13 cellular contexts compared by ENCODE assay signal in genomic region chr4:173990879-173991231, GRCh38.
DNase-seq lines count a peak whose midpoint lies in the region; ATAC-seq and TF ChIP-seq lines count a peak whose summit lies in the region.
"Had no signal": no experiment of that assay in that cellular context is flagged by ENCODE, and none has a peak within 500 bp of the region (broad histone marks: within the 10 kb centered on the region; RNA-seq: fewer than 3 reads in every experiment).

No MANE protein-coding gene starts in this region.

- H3K9me3 Mint-ChIP-seq in GM23338: no peaks in the 10 kb centered on the region
- H3K9me3 Mint-ChIP-seq in neural progenitor cell: no peaks in the 10 kb centered on the region
- no peaks in the 10 kb centered on the region for H3K9me3 Mint-ChIP-seq in activated T-helper 1 cell treated with anti-CD3 and anti-CD28 coated beads, Interleukin-12 subunit alpha, Interleukin-12 subunit beta, Interleukin-2, Interleukin-4 antibody, amounts not matched to agents 30 ng/mL and 10 ng/mL and 1 ng/mL, durations not matched to agents 14 hours and 24 hours and 36 hours

- H3K27ac Mint-ChIP-seq in GM23338 (no peak overlapping the region), neural progenitor cell (no peak overlapping the region)
- H3K27ac Mint-ChIP-seq in activated T-helper 1 cell treated with anti-CD3 and anti-CD28 coated beads, Interleukin-12 subunit alpha, Interleukin-12 subunit beta, Interleukin-2, Interleukin-4 antibody, amounts not matched to agents 30 ng/mL and 10 ng/mL and 1 ng/mL, durations not matched to agents 14 hours and 24 hours and 36 hours: no peak overlapping the region

- no peaks in the 10 kb centered on the region for H3K36me3 Mint-ChIP-seq in GM23338 (ENCODE audit: low read depth)
- no peaks in the 10 kb centered on the region for H3K36me3 Mint-ChIP-seq in neural progenitor cell
- H3K36me3 Mint-ChIP-seq in activated T-helper 1 cell treated with anti-CD3 and anti-CD28 coated beads, Interleukin-12 subunit alpha, Interleukin-12 subunit beta, Interleukin-2, Interleukin-4 antibody, amounts not matched to agents 30 ng/mL and 10 ng/mL and 1 ng/mL, durations not matched to agents 14 hours and 24 hours and 36 hours (ENCODE audit: low read depth): no peaks in the 10 kb centered on the region

- H3K9ac ChIP-seq in neural progenitor cell: no peak overlapping the region

- no peak overlapping the region for H3K27ac ChIP-seq in GM23338 (ENCODE audit: low read depth)
- H3K27ac ChIP-seq in body of pancreas: no peak overlapping the region
- peak overlapping the region; percentile 79 for H3K27ac ChIP-seq in right cardiac atrium (ENCODE audit: low read length)
- no peak overlapping the region for H3K27ac ChIP-seq in neural progenitor cell
- H3K27ac ChIP-seq: dorsolateral prefrontal cortex, vagina had no signal

- H3K4me3 ChIP-seq in GM23338 (no peak overlapping the region), body of pancreas (no peak overlapping the region), right cardiac atrium (ENCODE audit: low read length) (peak overlapping the region; percentile 30), neural progenitor cell (no peak overlapping the region)
- H3K4me3 ChIP-seq: dorsolateral prefrontal cortex, vagina had no signal

- no peaks in the 10 kb centered on the region for H3K36me3 ChIP-seq in GM23338 (ENCODE audit: insufficient read depth)
- H3K36me3 ChIP-seq in body of pancreas (replicated peaks in 1 of 2; ENCODE audit: insufficient read depth in 1 of 2, low read depth in 2 of 2): no peaks in the 10 kb centered on the region
- no peaks in the 10 kb centered on the region for H3K36me3 ChIP-seq in neural progenitor cell
- H3K36me3 ChIP-seq: vagina had no signal

- no peaks in the 10 kb centered on the region for H3K9me2 ChIP-seq in GM23338 (ENCODE audit: insufficient read depth)

- 0 out of 4 replicates have a peak, but pooled peaks of 1 of the 2 experiments have one; percentile 2 for TF ChIP-seq CTCF in GM23338 (conservative IDR thresholded peaks at IDR 0.05; ENCODE audit: low read depth in 2 of 2)
- no peak for TF ChIP-seq CTCF in body of pancreas (IDR thresholded peaks at IDR 0.05)
- no peak for TF ChIP-seq CTCF in neural progenitor cell (IDR thresholded peaks at IDR 0.05)

- intact Hi-C loops in body of pancreas (cut with DNase I) (no loop called here), right cardiac atrium (cut with DNase I) (loop anchor here in 2 of 4 donors (5.0 to 10.0 kb wide), 4 partner anchors 226 to 484 kb away; no protein-coding TSS in a partner anchor)
- intact Hi-C loops in activated T-helper 1 cell treated with anti-CD3 and anti-CD28 coated beads, Interleukin-12 subunit alpha, Interleukin-12 subunit beta, Interleukin-2, Interleukin-4 antibody, amounts not matched to agents 30 ng/mL and 10 ng/mL and 1 ng/mL, durations not matched to agents 14 hours and 24 hours and 36 hours (cut with micrococcal nuclease): no loop called here

- no peak for TF ChIP-seq POLR2A in body of pancreas (IDR thresholded peaks at IDR 0.05)

- no peaks in the 10 kb centered on the region for H3F3A ChIP-seq in GM23338 (replicated peaks; ENCODE audit: low read depth)
- H3F3A ChIP-seq in neural progenitor cell (ENCODE audit: low read depth): no peaks in the 10 kb centered on the region

- no peak overlapping the region for H2AFZ ChIP-seq in GM23338
- no peak overlapping the region for H2AFZ ChIP-seq in neural progenitor cell (replicated peaks)

- H3K9me3 ChIP-seq in body of pancreas (no peaks in the 10 kb centered on the region), right cardiac atrium (ENCODE audit: control insufficient read depth, low read length) (no peaks in the 10 kb centered on the region), neural progenitor cell (ENCODE audit: low read depth) (no peaks in the 10 kb centered on the region)
- H3K9me3 ChIP-seq: vagina had no signal

- DNase-seq in GM23338 (ENCODE audit: low spot score) (peak; percentile 38), body of pancreas (peak; percentile 17 to 32 (median 23)), right cardiac atrium (peak; percentile 86 to 95 (median 91)), neural progenitor cell (ENCODE audit: low spot score) (peak; percentile 54), DMS114 treated with DMSO at 0.1 percent for 48 hours (lab: John Stamatoyannopoulos, UW; ENCODE audit: unreplicated experiment) (no peak), NCI-H345 (lab: John Stamatoyannopoulos, UW) (no peak)
- no peak for DNase-seq in activated T-helper 1 cell treated with anti-CD3 and anti-CD28 coated beads, Interleukin-12 subunit alpha, Interleukin-12 subunit beta, Interleukin-2, Interleukin-4 antibody, amounts not matched to agents 30 ng/mL and 10 ng/mL and 1 ng/mL, durations not matched to agents 14 hours and 24 hours and 36 hours (ENCODE audit: low spot score)
- DNase-seq: activated gamma-delta T cell treated with Interleukin-2 at 50 U/mL for 16 hours; dorsolateral prefrontal cortex; NCI-H2171; stimulated activated CD4-positive, alpha-beta T cell treated with anti-CD3 and anti-CD28 coated beads, Interleukin-2, amount 100 ng/mL, for 48 hours had no signal

- H3K4me3 Mint-ChIP-seq in GM23338 (no peak overlapping the region), neural progenitor cell (no peak overlapping the region)
- H3K4me3 Mint-ChIP-seq in activated T-helper 1 cell treated with anti-CD3 and anti-CD28 coated beads, Interleukin-12 subunit alpha, Interleukin-12 subunit beta, Interleukin-2, Interleukin-4 antibody, amounts not matched to agents 30 ng/mL and 10 ng/mL and 1 ng/mL, durations not matched to agents 14 hours and 24 hours and 36 hours: no peak overlapping the region

- 37 to 42% methylated on average over 9 of the region's 9 CpGs for WGBS in body of pancreas, 2 donors
- 19% methylated on average over 9 of the region's 9 CpGs for WGBS in right cardiac atrium

- no peaks in the 10 kb centered on the region for H3K4me1 Mint-ChIP-seq in GM23338
- no peaks in the 10 kb centered on the region for H3K4me1 Mint-ChIP-seq in neural progenitor cell
- H3K4me1 Mint-ChIP-seq in activated T-helper 1 cell treated with anti-CD3 and anti-CD28 coated beads, Interleukin-12 subunit alpha, Interleukin-12 subunit beta, Interleukin-2, Interleukin-4 antibody, amounts not matched to agents 30 ng/mL and 10 ng/mL and 1 ng/mL, durations not matched to agents 14 hours and 24 hours and 36 hours (ENCODE audit: low read depth): no peaks in the 10 kb centered on the region

- no peaks in the 10 kb centered on the region for H3K4me1 ChIP-seq in GM23338 (ENCODE audit: insufficient read depth)
- H3K4me1 ChIP-seq in body of pancreas: no peaks in the 10 kb centered on the region
- H3K4me1 ChIP-seq in right cardiac atrium (ENCODE audit: control insufficient read depth, insufficient read depth, low read length): no peaks in the 10 kb centered on the region
- H3K4me1 ChIP-seq in neural progenitor cell: peaks cover 10% of the 10 kb centered on the region
- H3K4me1 ChIP-seq: vagina had no signal

- H3K27me3 ChIP-seq in GM23338 (ENCODE audit: insufficient read depth) (no peaks in the 10 kb centered on the region), body of pancreas (no peaks in the 10 kb centered on the region), right cardiac atrium (ENCODE audit: control insufficient read depth, insufficient read depth) (no peaks in the 10 kb centered on the region), neural progenitor cell (no peaks in the 10 kb centered on the region)
- H3K27me3 ChIP-seq: vagina had no signal

- H3K79me2 ChIP-seq in GM23338 (replicated peaks; ENCODE audit: insufficient read depth): no peaks in the 10 kb centered on the region
- H3K79me2 ChIP-seq in neural progenitor cell (ENCODE audit: low read depth): no peaks in the 10 kb centered on the region

- H4K20me1 ChIP-seq in GM23338 (replicated peaks; ENCODE audit: insufficient read depth): no peaks in the 10 kb centered on the region
- no peaks in the 10 kb centered on the region for H4K20me1 ChIP-seq in neural progenitor cell (ENCODE audit: low read depth)

- ATAC-seq in GM23338 (peak; percentile 83), body of pancreas (peak; percentile 35), right cardiac atrium (peak; percentile 98 to 99), HG03354 (IDR thresholded peaks at IDR 0.05; ENCODE audit: poor library complexity, severe bottlenecking, unreplicated experiment) (no peak)

- no peak overlapping the region for H3K4me2 ChIP-seq in GM23338
- H3K4me2 ChIP-seq in neural progenitor cell: peak overlapping the region; percentile 8

- H3K27me3 Mint-ChIP-seq in GM23338 (ENCODE audit: insufficient read depth, low read depth, poor library complexity) (no peaks in the 10 kb centered on the region), neural progenitor cell (ENCODE audit: insufficient read depth, low read depth) (no peaks in the 10 kb centered on the region)
- peaks cover 1% of the 10 kb centered on the region for H3K27me3 Mint-ChIP-seq in activated T-helper 1 cell treated with anti-CD3 and anti-CD28 coated beads, Interleukin-12 subunit alpha, Interleukin-12 subunit beta, Interleukin-2, Interleukin-4 antibody, amounts not matched to agents 30 ng/mL and 10 ng/mL and 1 ng/mL, durations not matched to agents 14 hours and 24 hours and 36 hours (ENCODE audit: insufficient read depth)

TF ChIP-seq in GM23338, 12 proteins besides CTCF, POLR2A, EP300 and RAD21 (continues in another document):
- TF ChIP-seq NANOG (IDR thresholded peaks at IDR 0.05; ENCODE audit: borderline replicate concordance) (no peak), POLR2AphosphoS5 (IDR thresholded peaks at IDR 0.05; ENCODE audit: low read depth) (no peak), EZH2 (IDR thresholded peaks at IDR 0.05; ENCODE audit: low read depth, unreplicated experiment) (no peak), EZH2phosphoT487 (IDR thresholded peaks at IDR 0.05; ENCODE audit: unreplicated experiment) (no peak), ZNF331 (CRISPR knock-in tag; IDR thresholded peaks at IDR 0.05; ENCODE audit: low read depth) (no peak)

Comparison
In these comparisons a context has a peak if more than half of its experiments do, and no peak if none do; other contexts are left out.
1. DNase-seq: peak in GM23338 (single experiment), body of pancreas (4 of 4), right cardiac atrium (3 of 3) and neural progenitor cell (single experiment); none in DMS114 treated with DMSO at 0.1 percent for 48 hours (single experiment), NCI-H345 (single experiment) and activated T-helper 1 cell treated with anti-CD3 and anti-CD28 coated beads, Interleukin-12 subunit alpha, Interleukin-12 subunit beta, Interleukin-2, Interleukin-4 antibody, amounts not matched to agents 30 ng/mL and 10 ng/mL and 1 ng/mL, durations not matched to agents 14 hours and 24 hours and 36 hours (single experiment).